In the genomic region with DNA sequence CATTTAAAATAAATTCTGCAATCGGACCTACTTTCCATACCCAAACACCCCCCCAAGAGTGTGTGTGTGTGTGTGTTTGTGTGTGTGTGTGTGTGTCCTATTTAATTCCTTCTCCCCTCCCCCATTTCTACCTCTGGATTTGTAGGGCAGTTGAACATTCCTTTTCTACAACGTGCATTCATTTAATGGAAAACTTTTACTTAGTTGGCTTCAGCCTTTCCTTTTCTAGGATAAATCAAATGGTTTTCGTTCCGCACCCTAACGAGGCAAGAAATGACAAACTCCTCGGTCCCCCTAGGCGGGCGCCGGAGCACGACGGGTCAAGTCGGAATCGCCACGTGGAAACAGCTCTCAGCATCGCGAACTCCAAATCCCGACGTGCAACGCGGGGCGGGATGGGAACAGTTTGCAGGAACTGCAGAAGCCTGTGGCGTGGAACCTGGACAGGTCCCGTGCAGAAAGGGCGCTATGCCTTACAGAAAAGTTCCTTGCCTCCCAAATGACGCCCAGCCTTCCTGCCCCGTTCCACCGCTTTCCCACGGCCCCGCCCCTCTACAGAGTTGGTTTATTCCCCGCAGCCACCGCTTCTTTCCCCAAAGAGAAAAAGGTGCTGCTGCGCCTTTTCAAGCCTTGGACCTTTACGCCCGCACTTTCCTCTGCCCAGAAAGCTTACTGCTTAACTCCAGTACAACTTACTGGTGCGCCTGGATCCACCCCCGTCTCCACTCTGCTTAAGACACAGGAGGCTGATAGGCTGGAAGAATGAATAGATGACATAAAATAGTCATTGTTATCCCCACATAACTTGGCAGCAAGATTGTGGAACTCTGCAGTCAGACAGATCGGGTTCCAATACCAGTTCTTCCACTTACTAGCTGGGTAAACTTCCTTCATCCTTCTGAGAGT, we compare ENCODE assay signal across 1 cellular context.
TF ChIP-seq lines count a peak whose summit lies in the region.

No MANE protein-coding gene starts in this region.

TF ChIP-seq in HepG2, 621 proteins besides CTCF, POLR2A, EP300 and RAD21 (continued from another document and continues in another):
- TF ChIP-seq ZNF775 (CRISPR knock-in tag; IDR thresholded peaks at IDR 0.05; ENCODE audit: borderline replicate concordance) (no peak), SOX13 (IDR thresholded peaks at IDR 0.05) (no peak), SOX13 (CRISPR knock-in tag; conservative IDR thresholded peaks at IDR 0.05 in 1 of 2, IDR thresholded peaks at IDR 0.05 in 1 of 2) (no peak), NFYC (CRISPR knock-in tag; IDR thresholded peaks at IDR 0.05) (no peak), MXD4 (CRISPR knock-in tag; IDR thresholded peaks at IDR 0.05) (peak; percentile 78; the same call in 1 of the 2 replicates), PPARG (CRISPR knock-in tag; conservative IDR thresholded peaks at IDR 0.05) (0 out of 2 replicates have a peak, but pooled peaks have one; percentile 32), HNRNPL (IDR thresholded peaks at IDR 0.05; ENCODE audit: low read depth, low read length) (no peak), BRD4 (CRISPR knock-in tag; IDR thresholded peaks at IDR 0.05) (0 out of 2 replicates have a peak, but pooled peaks have one; percentile 28), ZNF124 (CRISPR knock-in tag; IDR thresholded peaks at IDR 0.05) (peak; percentile 53; the same call in 1 of the 2 replicates), ZKSCAN1 (IDR thresholded peaks at IDR 0.05; ENCODE audit: low read length) (no peak), ZNF274 (CRISPR knock-in tag; IDR thresholded peaks at IDR 0.05) (peak; percentile 85), POLR2AphosphoS5 (IDR thresholded peaks at IDR 0.05; ENCODE audit: low read depth, low read length) (peak; percentile 64), HHEX (CRISPR knock-in tag; IDR thresholded peaks at IDR 0.05) (no peak), HDAC2 (CRISPR knock-in tag; IDR thresholded peaks at IDR 0.05) (peak; percentile 65; the same call in 1 of the 2 replicates), ZNF292 (CRISPR knock-in tag; IDR thresholded peaks at IDR 0.05; ENCODE audit: borderline replicate concordance, low read depth) (peak; percentile 29; the same call in 1 of the 2 replicates), SAP130 (CRISPR knock-in tag; IDR thresholded peaks at IDR 0.05; ENCODE audit: low read depth) (peak; percentile 87), ZNF451 (CRISPR knock-in tag; IDR thresholded peaks at IDR 0.05) (peak; percentile 40; the same call in 1 of the 2 replicates), KAT8 (CRISPR knock-in tag; IDR thresholded peaks at IDR 0.05) (peak; percentile 46; the same call in 1 of the 2 replicates), KLF6 (CRISPR knock-in tag; IDR thresholded peaks at IDR 0.05) (peak; percentile 80; the same call in 1 of the 2 replicates), ZNF556 (CRISPR knock-in tag; IDR thresholded peaks at IDR 0.05; ENCODE audit: borderline replicate concordance) (0 out of 2 replicates have a peak, but pooled peaks have one; percentile 44), AGO1 (IDR thresholded peaks at IDR 0.05; ENCODE audit: low read depth, low read length, poor library complexity, severe bottlenecking) (no peak), PHF21A (CRISPR knock-in tag; IDR thresholded peaks at IDR 0.05) (peak; percentile 67; the same call in 1 of the 2 replicates), ZBED4 (CRISPR knock-in tag; IDR thresholded peaks at IDR 0.05; ENCODE audit: borderline replicate concordance) (no peak), ZNF878 (CRISPR knock-in tag; IDR thresholded peaks at IDR 0.05) (peak; percentile 81), ZNF891 (CRISPR knock-in tag; IDR thresholded peaks at IDR 0.05) (peak; percentile 54; the same call in 1 of the 2 replicates), SP4 (CRISPR knock-in tag; IDR thresholded peaks at IDR 0.05) (peak; percentile 56), ELF1 (CRISPR knock-in tag; IDR thresholded peaks at IDR 0.05) (peak; percentile 87), MEIS1 (CRISPR knock-in tag; IDR thresholded peaks at IDR 0.05; ENCODE audit: borderline replicate concordance) (no peak), ZNF205 (CRISPR knock-in tag; IDR thresholded peaks at IDR 0.05) (peak; percentile 48; the same call in 1 of the 2 replicates), ZNF331 (CRISPR knock-in tag; IDR thresholded peaks at IDR 0.05) (peak; percentile 73; the same call in 1 of the 2 replicates), YEATS2 (CRISPR knock-in tag; IDR thresholded peaks at IDR 0.05; ENCODE audit: borderline replicate concordance) (peak; percentile 38; the same call in 1 of the 2 replicates)
- TF ChIP-seq, protein P1, sequence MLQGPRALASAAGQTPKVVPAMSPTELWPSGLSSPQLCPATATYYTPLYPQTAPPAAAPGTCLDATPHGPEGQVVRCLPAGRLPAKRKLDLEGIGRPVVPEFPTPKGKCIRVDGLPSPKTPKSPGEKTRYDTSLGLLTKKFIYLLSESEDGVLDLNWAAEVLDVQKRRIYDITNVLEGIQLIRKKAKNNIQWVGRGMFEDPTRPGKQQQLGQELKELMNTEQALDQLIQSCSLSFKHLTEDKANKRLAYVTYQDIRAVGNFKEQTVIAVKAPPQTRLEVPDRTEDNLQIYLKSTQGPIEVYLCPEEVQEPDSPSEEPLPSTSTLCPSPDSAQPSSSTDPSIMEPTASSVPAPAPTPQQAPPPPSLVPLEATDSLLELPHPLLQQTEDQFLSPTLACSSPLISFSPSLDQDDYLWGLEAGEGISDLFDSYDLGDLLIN (CRISPR knock-in tag; IDR thresholded peaks at IDR 0.05; ENCODE audit: borderline replicate concordance), result peak; percentile 56; the same call in 1 of the 2 replicates
- TF ChIP-seq, protein P2, sequence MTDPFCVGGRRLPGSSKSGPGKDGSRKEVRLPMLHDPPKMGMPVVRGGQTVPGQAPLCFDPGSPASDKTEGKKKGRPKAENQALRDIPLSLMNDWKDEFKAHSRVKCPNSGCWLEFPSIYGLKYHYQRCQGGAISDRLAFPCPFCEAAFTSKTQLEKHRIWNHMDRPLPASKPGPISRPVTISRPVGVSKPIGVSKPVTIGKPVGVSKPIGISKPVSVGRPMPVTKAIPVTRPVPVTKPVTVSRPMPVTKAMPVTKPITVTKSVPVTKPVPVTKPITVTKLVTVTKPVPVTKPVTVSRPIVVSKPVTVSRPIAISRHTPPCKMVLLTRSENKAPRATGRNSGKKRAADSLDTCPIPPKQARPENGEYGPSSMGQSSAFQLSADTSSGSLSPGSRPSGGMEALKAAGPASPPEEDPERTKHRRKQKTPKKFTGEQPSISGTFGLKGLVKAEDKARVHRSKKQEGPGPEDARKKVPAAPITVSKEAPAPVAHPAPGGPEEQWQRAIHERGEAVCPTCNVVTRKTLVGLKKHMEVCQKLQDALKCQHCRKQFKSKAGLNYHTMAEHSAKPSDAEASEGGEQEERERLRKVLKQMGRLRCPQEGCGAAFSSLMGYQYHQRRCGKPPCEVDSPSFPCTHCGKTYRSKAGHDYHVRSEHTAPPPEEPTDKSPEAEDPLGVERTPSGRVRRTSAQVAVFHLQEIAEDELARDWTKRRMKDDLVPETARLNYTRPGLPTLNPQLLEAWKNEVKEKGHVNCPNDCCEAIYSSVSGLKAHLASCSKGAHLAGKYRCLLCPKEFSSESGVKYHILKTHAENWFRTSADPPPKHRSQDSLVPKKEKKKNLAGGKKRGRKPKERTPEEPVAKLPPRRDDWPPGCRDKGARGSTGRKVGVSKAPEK (CRISPR knock-in tag; IDR thresholded peaks at IDR 0.05; ENCODE audit: borderline replicate concordance), result no peak
- TF ChIP-seq, protein P3, sequence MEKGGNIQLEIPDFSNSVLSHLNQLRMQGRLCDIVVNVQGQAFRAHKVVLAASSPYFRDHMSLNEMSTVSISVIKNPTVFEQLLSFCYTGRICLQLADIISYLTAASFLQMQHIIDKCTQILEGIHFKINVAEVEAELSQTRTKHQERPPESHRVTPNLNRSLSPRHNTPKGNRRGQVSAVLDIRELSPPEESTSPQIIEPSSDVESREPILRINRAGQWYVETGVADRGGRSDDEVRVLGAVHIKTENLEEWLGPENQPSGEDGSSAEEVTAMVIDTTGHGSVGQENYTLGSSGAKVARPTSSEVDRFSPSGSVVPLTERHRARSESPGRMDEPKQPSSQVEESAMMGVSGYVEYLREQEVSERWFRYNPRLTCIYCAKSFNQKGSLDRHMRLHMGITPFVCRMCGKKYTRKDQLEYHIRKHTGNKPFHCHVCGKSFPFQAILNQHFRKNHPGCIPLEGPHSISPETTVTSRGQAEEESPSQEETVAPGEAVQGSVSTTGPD (CRISPR knock-in tag; IDR thresholded peaks at IDR 0.05), result no peak
- TF ChIP-seq, protein P4, sequence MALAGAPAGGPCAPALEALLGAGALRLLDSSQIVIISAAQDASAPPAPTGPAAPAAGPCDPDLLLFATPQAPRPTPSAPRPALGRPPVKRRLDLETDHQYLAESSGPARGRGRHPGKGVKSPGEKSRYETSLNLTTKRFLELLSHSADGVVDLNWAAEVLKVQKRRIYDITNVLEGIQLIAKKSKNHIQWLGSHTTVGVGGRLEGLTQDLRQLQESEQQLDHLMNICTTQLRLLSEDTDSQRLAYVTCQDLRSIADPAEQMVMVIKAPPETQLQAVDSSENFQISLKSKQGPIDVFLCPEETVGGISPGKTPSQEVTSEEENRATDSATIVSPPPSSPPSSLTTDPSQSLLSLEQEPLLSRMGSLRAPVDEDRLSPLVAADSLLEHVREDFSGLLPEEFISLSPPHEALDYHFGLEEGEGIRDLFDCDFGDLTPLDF (CRISPR knock-in tag; IDR thresholded peaks at IDR 0.05), result peak; percentile 54
- TF ChIP-seq, protein P5, sequence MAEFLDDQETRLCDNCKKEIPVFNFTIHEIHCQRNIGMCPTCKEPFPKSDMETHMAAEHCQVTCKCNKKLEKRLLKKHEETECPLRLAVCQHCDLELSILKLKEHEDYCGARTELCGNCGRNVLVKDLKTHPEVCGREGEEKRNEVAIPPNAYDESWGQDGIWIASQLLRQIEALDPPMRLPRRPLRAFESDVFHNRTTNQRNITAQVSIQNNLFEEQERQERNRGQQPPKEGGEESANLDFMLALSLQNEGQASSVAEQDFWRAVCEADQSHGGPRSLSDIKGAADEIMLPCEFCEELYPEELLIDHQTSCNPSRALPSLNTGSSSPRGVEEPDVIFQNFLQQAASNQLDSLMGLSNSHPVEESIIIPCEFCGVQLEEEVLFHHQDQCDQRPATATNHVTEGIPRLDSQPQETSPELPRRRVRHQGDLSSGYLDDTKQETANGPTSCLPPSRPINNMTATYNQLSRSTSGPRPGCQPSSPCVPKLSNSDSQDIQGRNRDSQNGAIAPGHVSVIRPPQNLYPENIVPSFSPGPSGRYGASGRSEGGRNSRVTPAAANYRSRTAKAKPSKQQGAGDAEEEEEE (CRISPR knock-in tag; IDR thresholded peaks at IDR 0.05; ENCODE audit: borderline replicate concordance), result peak; percentile 66; the same call in 1 of the 2 replicates
- TF ChIP-seq, protein P6, sequence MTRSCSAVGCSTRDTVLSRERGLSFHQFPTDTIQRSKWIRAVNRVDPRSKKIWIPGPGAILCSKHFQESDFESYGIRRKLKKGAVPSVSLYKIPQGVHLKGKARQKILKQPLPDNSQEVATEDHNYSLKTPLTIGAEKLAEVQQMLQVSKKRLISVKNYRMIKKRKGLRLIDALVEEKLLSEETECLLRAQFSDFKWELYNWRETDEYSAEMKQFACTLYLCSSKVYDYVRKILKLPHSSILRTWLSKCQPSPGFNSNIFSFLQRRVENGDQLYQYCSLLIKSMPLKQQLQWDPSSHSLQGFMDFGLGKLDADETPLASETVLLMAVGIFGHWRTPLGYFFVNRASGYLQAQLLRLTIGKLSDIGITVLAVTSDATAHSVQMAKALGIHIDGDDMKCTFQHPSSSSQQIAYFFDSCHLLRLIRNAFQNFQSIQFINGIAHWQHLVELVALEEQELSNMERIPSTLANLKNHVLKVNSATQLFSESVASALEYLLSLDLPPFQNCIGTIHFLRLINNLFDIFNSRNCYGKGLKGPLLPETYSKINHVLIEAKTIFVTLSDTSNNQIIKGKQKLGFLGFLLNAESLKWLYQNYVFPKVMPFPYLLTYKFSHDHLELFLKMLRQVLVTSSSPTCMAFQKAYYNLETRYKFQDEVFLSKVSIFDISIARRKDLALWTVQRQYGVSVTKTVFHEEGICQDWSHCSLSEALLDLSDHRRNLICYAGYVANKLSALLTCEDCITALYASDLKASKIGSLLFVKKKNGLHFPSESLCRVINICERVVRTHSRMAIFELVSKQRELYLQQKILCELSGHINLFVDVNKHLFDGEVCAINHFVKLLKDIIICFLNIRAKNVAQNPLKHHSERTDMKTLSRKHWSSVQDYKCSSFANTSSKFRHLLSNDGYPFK (CRISPR knock-in tag; IDR thresholded peaks at IDR 0.05; ENCODE audit: borderline replicate concordance), result peak; percentile 88; the same call in 1 of the 2 replicates
